In genomic region chr2:236871500-236872001, GRCh38 we compare ENCODE assay signal across 9 cellular contexts.
A peak's percentile ranks its signal among the peaks of the same experiment; 100 is the strongest.
DNase-seq lines count a peak whose midpoint lies in the region; ATAC-seq and TF ChIP-seq lines count a peak whose summit lies in the region.
"Had no signal": no experiment of that assay in that cellular context is flagged by ENCODE, and none has a peak within 500 bp of the region (broad histone marks: within the 10 kb centered on the region; RNA-seq: fewer than 3 reads in every experiment).

No MANE protein-coding gene starts in this region.

- ATAC-seq in left lobe of liver, result peak; percentile 68
- ATAC-seq: GM12878 had no signal

- H3K9ac ChIP-seq in mesendoderm (ENCODE audit: low read length), result no peak overlapping the region

- no peak overlapping the region for H2AK5ac ChIP-seq in mesendoderm (ENCODE audit: low read length)

- H4K8ac ChIP-seq in mesendoderm (ENCODE audit: low read depth, low read length), result no peak overlapping the region

- no peak overlapping the region for H2BK120ac ChIP-seq in mesendoderm (ENCODE audit: low read depth, low read length)

- no peak overlapping the region for H4K5ac ChIP-seq in mesendoderm (ENCODE audit: low read length)

- H3K4me1 ChIP-seq in tibial artery (peaks cover 0 to 5% (median 2%) of the 10 kb centered on the region in 4 donors), mesendoderm (ENCODE audit: control insufficient read depth, low read depth, low read length) (no peaks in the 10 kb centered on the region)

- no peaks in the 10 kb centered on the region for H3K79me2 ChIP-seq in mesendoderm (ENCODE audit: control insufficient read depth, insufficient read depth, low read length)

- WGBS in mesendoderm (ENCODE audit: extremely low coverage, insufficient coverage, low lambda C conversion rate), result no CpG with 5 or more reads among the region's 6 CpGs

- H2BK15ac ChIP-seq in mesendoderm (replicated peaks; ENCODE audit: low read depth), result no peak overlapping the region

- H3K4me3 ChIP-seq in brain microvascular endothelial cell (ENCODE audit: low read depth, low read length), result no peak overlapping the region
- H3K4me3 ChIP-seq in tibial artery, result no peak overlapping the region
- H3K4me3 ChIP-seq in mesendoderm (ENCODE audit: low read length), result no peak overlapping the region
- H3K4me3 ChIP-seq: GM12878 had no signal

- TF ChIP-seq CTCF in brain microvascular endothelial cell (IDR thresholded peaks at IDR 0.05; ENCODE audit: low read depth, low read length, missing control alignments) (no peak), tibial artery (IDR thresholded peaks at IDR 0.05) (no peak)

- no peaks in the 10 kb centered on the region for H3K36me3 ChIP-seq in brain microvascular endothelial cell (replicated peaks)
- no peaks in the 10 kb centered on the region for H3K36me3 ChIP-seq in tibial artery
- no peaks in the 10 kb centered on the region for H3K36me3 ChIP-seq in mesendoderm (ENCODE audit: control insufficient read depth, insufficient read depth, low read length)

- H3K27ac ChIP-seq in brain microvascular endothelial cell, result peak overlapping the region; percentile 72
- no peak overlapping the region for H3K27ac ChIP-seq in tibial artery
- H3K27ac ChIP-seq in mesendoderm (ENCODE audit: low read depth, low read length), result no peak overlapping the region

- no peaks in the 10 kb centered on the region for H3K27me3 ChIP-seq in brain microvascular endothelial cell (replicated peaks)
- H3K27me3 ChIP-seq in tibial artery, result no peaks in the 10 kb centered on the region
- H3K27me3 ChIP-seq in mesendoderm (ENCODE audit: insufficient read depth, low read length, poor library complexity), result no peaks in the 10 kb centered on the region

- DNase-seq in AG08396 (ENCODE audit: low spot score), result peak; percentile 76
- peak; percentile 99 for DNase-seq in LHCN-M2 (ENCODE audit: low read depth)
- peak; percentile 87 for DNase-seq in brain microvascular endothelial cell
- DNase-seq in left lobe of liver (ENCODE audit: low spot score), result peak; percentile 49
- DNase-seq in tibial artery, result peak; percentile 74 to 81
- DNase-seq in cerebellar nuclear complex (lab: John Stamatoyannopoulos, UW), result no peak
- no peak for DNase-seq in NCI-H146 treated with DMSO at 0.1 percent for 48 hours (lab: John Stamatoyannopoulos, UW; ENCODE audit: unreplicated experiment)
- no peak for DNase-seq in mesendoderm

- H2BK5ac ChIP-seq in mesendoderm (ENCODE audit: low read length), result no peak overlapping the region

- H3K18ac ChIP-seq in mesendoderm (ENCODE audit: low read length), result no peak overlapping the region

- H3K56ac ChIP-seq in mesendoderm (ENCODE audit: low read length), result no peak overlapping the region

- intact Hi-C loops in tibial artery (cut with DNase I; ENCODE audit: low total_unique reads), result no loop called here

- in situ Hi-C loops in brain microvascular endothelial cell (cut with HindIII; ENCODE audit: low pct_ligation_motif_present, low sequenced_read_pairs), result no loop called here

- H3K23ac ChIP-seq in mesendoderm (ENCODE audit: low read length), result no peak overlapping the region

- H3K9me3 ChIP-seq in tibial artery, result no peaks in the 10 kb centered on the region

- no peaks in the 10 kb centered on the region for H3K79me1 ChIP-seq in mesendoderm (ENCODE audit: low read length)

- no peak overlapping the region for H3K4ac ChIP-seq in mesendoderm (ENCODE audit: low read depth, low read length)

- no peak overlapping the region for H3K4me2 ChIP-seq in mesendoderm (ENCODE audit: low read length)

Comparison
In these comparisons a context has a peak if more than half of its experiments do, and no peak if none do; other contexts are left out.
1. DNase-seq: peak in AG08396 (single experiment), LHCN-M2 (single experiment), brain microvascular endothelial cell (single experiment), left lobe of liver (single experiment) and tibial artery (2 of 2); none in cerebellar nuclear complex (0 of 2), NCI-H146 treated with DMSO at 0.1 percent for 48 hours (single experiment) and mesendoderm (single experiment).